Comparison of ENCODE assay signal across 18 cellular contexts in the genomic region with DNA sequence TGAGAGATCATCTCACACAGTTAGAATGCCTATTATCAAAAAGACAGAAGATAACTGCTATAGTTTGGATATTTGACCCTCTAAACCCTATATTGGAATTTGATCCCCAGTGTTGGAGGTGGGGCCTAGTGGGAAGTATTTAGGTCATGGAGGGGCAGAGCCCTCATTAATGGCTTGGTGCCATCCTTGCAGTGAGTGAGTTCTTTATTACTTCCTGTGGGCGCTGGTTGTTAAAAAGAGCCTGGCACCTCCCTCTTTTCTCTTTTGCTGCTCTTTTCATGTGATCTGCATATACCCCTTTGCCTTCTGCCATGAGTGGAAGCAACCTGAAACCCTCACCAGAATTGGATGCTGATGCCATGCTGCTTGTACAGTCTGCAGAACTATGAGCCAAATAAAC.
"Had no signal": no experiment of that assay in that cellular context is flagged by ENCODE, and none has a peak within 500 bp of the region (broad histone marks: within the 10 kb centered on the region; RNA-seq: fewer than 3 reads in every experiment).

No MANE protein-coding gene starts in this region.

- H3K4me1 Mint-ChIP-seq: mesothelial cell of epicardium had no signal

- H3K9me3 ChIP-seq: gastrocnemius medialis, heart left ventricle, pancreas, spleen, stomach, thoracic aorta had no signal

- H3K4me3 Mint-ChIP-seq: dendritic cell treated with granulocyte-macrophage colony-stimulating factor and Interleukin-4, amounts not matched to agents 40 ng/mL and 50 ng/mL, for 4 days; mesothelial cell of epicardium had no signal

- DNase-seq: activated CD4-positive, alpha-beta T cell treated with anti-CD3 and anti-CD28 coated beads, Interleukin-2, amount 50 U/mL, for 1 hour; activated CD8-positive, alpha-beta memory T cell treated with anti-CD3 and anti-CD28 coated beads for 24 hours; activated naive CD4-positive, alpha-beta T cell treated with Interleukin-2 at 50 U/mL for 16 hours; aorta; cerebellar nuclear complex; gastrocnemius medialis; heart left ventricle; pancreas; spleen; stimulated activated CD4-positive, alpha-beta T cell treated with anti-CD3 and anti-CD28 coated beads, Interleukin-1b, Interleukin-23, amount 100 ng/mL, for 48 hours; stomach; T-helper 2 cell had no signal

- ATAC-seq: gastrocnemius medialis, heart left ventricle, pancreas, sciatic nerve had no signal

- FAIRE-seq: pancreas had no signal

- H3K27me3 ChIP-seq: gastrocnemius medialis, heart left ventricle, pancreas, spleen, stomach had no signal

- H3K4me3 ChIP-seq: gastrocnemius medialis, heart left ventricle, lung, pancreas, spleen, stomach, thoracic aorta had no signal

- H3K4me1 ChIP-seq: heart left ventricle, pancreas, spleen, stomach had no signal

- H3K9me3 Mint-ChIP-seq: dendritic cell treated with granulocyte-macrophage colony-stimulating factor and Interleukin-4, amounts not matched to agents 40 ng/mL and 50 ng/mL, for 4 days had no signal

- H3K27ac ChIP-seq: epithelial cell of prostate, gastrocnemius medialis, heart left ventricle, pancreas, spleen, stomach, thoracic aorta had no signal

- H3K27me3 Mint-ChIP-seq: dendritic cell treated with granulocyte-macrophage colony-stimulating factor and Interleukin-4, amounts not matched to agents 40 ng/mL and 50 ng/mL, for 4 days had no signal

- H3K27ac Mint-ChIP-seq: dendritic cell treated with granulocyte-macrophage colony-stimulating factor and Interleukin-4, amounts not matched to agents 40 ng/mL and 50 ng/mL, for 4 days; mesothelial cell of epicardium had no signal
